11 cellular contexts compared by ENCODE assay signal in genomic region chr17:75249564-75249963, GRCh38. TPM values are rescaled to one million over a fixed set of nuclear protein-coding genes. Genes with fewer than 3 reads are reported as not detected.
DNase-seq lines count a peak whose midpoint lies in the region; ATAC-seq, FAIRE-seq and TF ChIP-seq lines count a peak whose summit lies in the region.
"Had no signal": no experiment of that assay in that cellular context is flagged by ENCODE, and none has a peak within 500 bp of the region (broad histone marks: within the 10 kb centered on the region; RNA-seq: fewer than 3 reads in every experiment).

No MANE protein-coding gene starts in this region.

- ATAC-seq in memory B cell (ENCODE audit: low read depth) (no peak), GM19035 (IDR thresholded peaks at IDR 0.05; ENCODE audit: unreplicated experiment) (no peak), GM21825 (IDR thresholded peaks at IDR 0.05; ENCODE audit: unreplicated experiment) (no peak)

- no peak for DNase-seq in AG10803 (ENCODE audit: low read depth)
- DNase-seq in GM18507 (ENCODE audit: extremely low spot score, insufficient read length, low read depth): no peak
- no peak for DNase-seq in activated T-helper 1 cell treated with anti-CD3 and anti-CD28 coated beads, Interleukin-12 subunit alpha, Interleukin-12 subunit beta, Interleukin-2, Interleukin-4 antibody, amounts not matched to agents 30 ng/mL and 10 ng/mL and 1 ng/mL, durations not matched to agents 14 hours and 24 hours and 36 hours (ENCODE audit: low spot score)
- no peak for DNase-seq in memory B cell (ENCODE audit: low spot score in 2 of 2)
- no peak for DNase-seq in dedifferentiated amniotic fluid mesenchymal stem cell (ENCODE audit: extremely low spot score)
- DNase-seq in Kasumi-1 (lab: John Stamatoyannopoulos, UW): no peak
- DNase-seq: NCI-H2029 treated with DMSO at 0.1 percent for 48 hours, SJCRH30 had no signal

- peak overlapping the region; percentile 92 for H3K27ac Mint-ChIP-seq in activated T-helper 1 cell treated with anti-CD3 and anti-CD28 coated beads, Interleukin-12 subunit alpha, Interleukin-12 subunit beta, Interleukin-2, Interleukin-4 antibody, amounts not matched to agents 30 ng/mL and 10 ng/mL and 1 ng/mL, durations not matched to agents 14 hours and 24 hours and 36 hours
- H3K27ac Mint-ChIP-seq in memory B cell: peak overlapping the region; percentile 91

- H3K9me3 Mint-ChIP-seq in activated T-helper 1 cell treated with anti-CD3 and anti-CD28 coated beads, Interleukin-12 subunit alpha, Interleukin-12 subunit beta, Interleukin-2, Interleukin-4 antibody, amounts not matched to agents 30 ng/mL and 10 ng/mL and 1 ng/mL, durations not matched to agents 14 hours and 24 hours and 36 hours: no peaks in the 10 kb centered on the region
- H3K9me3 Mint-ChIP-seq in memory B cell: no peaks in the 10 kb centered on the region

- peaks cover 65% of the 10 kb centered on the region for H3K4me1 Mint-ChIP-seq in activated T-helper 1 cell treated with anti-CD3 and anti-CD28 coated beads, Interleukin-12 subunit alpha, Interleukin-12 subunit beta, Interleukin-2, Interleukin-4 antibody, amounts not matched to agents 30 ng/mL and 10 ng/mL and 1 ng/mL, durations not matched to agents 14 hours and 24 hours and 36 hours (ENCODE audit: low read depth)
- peaks cover 44% of the 10 kb centered on the region for H3K4me1 Mint-ChIP-seq in memory B cell

- TF ChIP-seq CTCF in AG10803 (conservative IDR thresholded peaks at IDR 0.05; ENCODE audit: low read length): no peak

- peak overlapping the region; percentile 77 for H3K4me3 Mint-ChIP-seq in activated T-helper 1 cell treated with anti-CD3 and anti-CD28 coated beads, Interleukin-12 subunit alpha, Interleukin-12 subunit beta, Interleukin-2, Interleukin-4 antibody, amounts not matched to agents 30 ng/mL and 10 ng/mL and 1 ng/mL, durations not matched to agents 14 hours and 24 hours and 36 hours
- H3K4me3 Mint-ChIP-seq in memory B cell: peak overlapping the region; percentile 75

- peak; percentile 35 for FAIRE-seq in GM18507 (lab: Jason Lieb, UNC)
- FAIRE-seq: islet of Langerhans had no signal

- H3K36me3 Mint-ChIP-seq in activated T-helper 1 cell treated with anti-CD3 and anti-CD28 coated beads, Interleukin-12 subunit alpha, Interleukin-12 subunit beta, Interleukin-2, Interleukin-4 antibody, amounts not matched to agents 30 ng/mL and 10 ng/mL and 1 ng/mL, durations not matched to agents 14 hours and 24 hours and 36 hours (ENCODE audit: low read depth): peaks cover 30% of the 10 kb centered on the region
- H3K36me3 Mint-ChIP-seq in memory B cell: peaks cover 3% of the 10 kb centered on the region

- H3K27me3 Mint-ChIP-seq in activated T-helper 1 cell treated with anti-CD3 and anti-CD28 coated beads, Interleukin-12 subunit alpha, Interleukin-12 subunit beta, Interleukin-2, Interleukin-4 antibody, amounts not matched to agents 30 ng/mL and 10 ng/mL and 1 ng/mL, durations not matched to agents 14 hours and 24 hours and 36 hours (ENCODE audit: insufficient read depth): no peaks in the 10 kb centered on the region
- no peaks in the 10 kb centered on the region for H3K27me3 Mint-ChIP-seq in memory B cell

- intact Hi-C loops in activated T-helper 1 cell treated with anti-CD3 and anti-CD28 coated beads, Interleukin-12 subunit alpha, Interleukin-12 subunit beta, Interleukin-2, Interleukin-4 antibody, amounts not matched to agents 30 ng/mL and 10 ng/mL and 1 ng/mL, durations not matched to agents 14 hours and 24 hours and 36 hours (cut with micrococcal nuclease): no loop called here

- H3K4me3 ChIP-seq in AG10803 (ENCODE audit: low read length): peak overlapping the region; percentile 50
- H3K4me3 ChIP-seq: SJCRH30 had no signal

RNA-seq across cellular contexts. Expression of gene GGA3, which starts 11.8 kb away (rescaled TPM):
- total RNA-seq in activated T-helper 1 cell treated with anti-CD3 and anti-CD28 coated beads, Interleukin-12 subunit alpha, Interleukin-12 subunit beta, Interleukin-2, Interleukin-4 antibody, amounts not matched to agents 30 ng/mL and 10 ng/mL and 1 ng/mL, durations not matched to agents 14 hours and 24 hours and 36 hours: 93.4 and 94.3 TPM in 2 replicates

RNA-seq across cellular contexts. Expression of gene MRPS7, which starts 12.1 kb away (rescaled TPM):
- 126 and 130 TPM in 2 replicates for total RNA-seq in activated T-helper 1 cell treated with anti-CD3 and anti-CD28 coated beads, Interleukin-12 subunit alpha, Interleukin-12 subunit beta, Interleukin-2, Interleukin-4 antibody, amounts not matched to agents 30 ng/mL and 10 ng/mL and 1 ng/mL, durations not matched to agents 14 hours and 24 hours and 36 hours

RNA-seq across cellular contexts. Expression of gene MIF4GD, which starts 21.5 kb away (rescaled TPM):
- 49.0 and 49.3 TPM in 2 replicates for total RNA-seq in activated T-helper 1 cell treated with anti-CD3 and anti-CD28 coated beads, Interleukin-12 subunit alpha, Interleukin-12 subunit beta, Interleukin-2, Interleukin-4 antibody, amounts not matched to agents 30 ng/mL and 10 ng/mL and 1 ng/mL, durations not matched to agents 14 hours and 24 hours and 36 hours

RNA-seq across cellular contexts. Expression of gene SLC25A19, which starts 39.7 kb away (rescaled TPM):
- total RNA-seq in activated T-helper 1 cell treated with anti-CD3 and anti-CD28 coated beads, Interleukin-12 subunit alpha, Interleukin-12 subunit beta, Interleukin-2, Interleukin-4 antibody, amounts not matched to agents 30 ng/mL and 10 ng/mL and 1 ng/mL, durations not matched to agents 14 hours and 24 hours and 36 hours: 119 and 126 TPM in 2 replicates

RNA-seq across cellular contexts. Expression of gene NUP85, which starts 44.1 kb away (rescaled TPM):
- total RNA-seq in activated T-helper 1 cell treated with anti-CD3 and anti-CD28 coated beads, Interleukin-12 subunit alpha, Interleukin-12 subunit beta, Interleukin-2, Interleukin-4 antibody, amounts not matched to agents 30 ng/mL and 10 ng/mL and 1 ng/mL, durations not matched to agents 14 hours and 24 hours and 36 hours: 122 and 129 TPM in 2 replicates
